Comparison of ENCODE assay signal across 23 cellular contexts in genomic region chr14:61747342-61747741, GRCh38. TPM values are rescaled to one million over a fixed set of nuclear protein-coding genes. Genes with fewer than 3 reads are reported as not detected.
DNase-seq lines count a peak whose midpoint lies in the region; ATAC-seq, FAIRE-seq and TF ChIP-seq lines count a peak whose summit lies in the region.
"Had no signal": no experiment of that assay in that cellular context is flagged by ENCODE, and none has a peak within 500 bp of the region (broad histone marks: within the 10 kb centered on the region; RNA-seq: fewer than 3 reads in every experiment).

No MANE protein-coding gene starts in this region.

- H3K36me3 Mint-ChIP-seq in T-helper 1 cell treated with Interleukin-12 subunit alpha and Interleukin-12 subunit beta and Interleukin-4 antibody, amounts not matched to agents 30 μg/mL and 1 μg/mL, for 36 hours (ENCODE audit: low read depth), result peaks cover 53% of the 10 kb centered on the region
- H3K36me3 Mint-ChIP-seq in Calu3 (ENCODE audit: insufficient read depth, unreplicated experiment) (peaks cover 85% of the 10 kb centered on the region), WTC11 (peaks cover 44% of the 10 kb centered on the region)

- H3K27ac Mint-ChIP-seq in T-helper 1 cell treated with Interleukin-12 subunit alpha and Interleukin-12 subunit beta and Interleukin-4 antibody, amounts not matched to agents 30 μg/mL and 1 μg/mL, for 36 hours, result peak overlapping the region; percentile 72
- peak overlapping the region; percentile 61 for H3K27ac Mint-ChIP-seq in Calu3 (ENCODE audit: unreplicated experiment)
- H3K27ac Mint-ChIP-seq in WTC11, result peak overlapping the region; percentile 52; the same call in 1 of the 2 replicates
- H3K27ac Mint-ChIP-seq: stimulated activated naive B cell treated with anti-CD40 and anti-IgM and Interleukin-4, amounts not matched to agents 10 μg/mL and 1 μg/mL and 100 μg/mL, for 72 hours had no signal

- H3K4me3 ChIP-seq in endothelial cell of umbilical vein (replicated peaks in 1 of 3; ENCODE audit: insufficient read depth in 1 of 3, low read depth in 1 of 3, low read length in 3 of 3), result peak overlapping the region in 1 of 3 experiments; percentile 47
- H3K4me3 ChIP-seq in kidney (ENCODE audit: low read length in 2 of 2), result no peak overlapping the region
- H3K4me3 ChIP-seq: pancreas had no signal

- ATAC-seq in WTC11 (no peak), GM19452 (IDR thresholded peaks at IDR 0.05; ENCODE audit: unreplicated experiment) (no peak)
- ATAC-seq: foreskin keratinocyte; left ventricle myocardium superior; pancreas; stimulated activated naive B cell treated with anti-CD40 and anti-IgM and Interleukin-4, amounts not matched to agents 10 μg/mL and 1 μg/mL and 100 μg/mL, for 72 hours had no signal

- peaks cover 70% of the 10 kb centered on the region for H3K79me2 ChIP-seq in endothelial cell of umbilical vein (ENCODE audit: control insufficient read depth, insufficient read depth, low read length)

- H3K9ac ChIP-seq in endothelial cell of umbilical vein (replicated peaks; ENCODE audit: extremely low read depth, insufficient read depth, low read length) (no peak overlapping the region), kidney (ENCODE audit: low read length in 2 of 2) (no peak overlapping the region)

- peak overlapping the region; percentile 91 for H3K4me2 ChIP-seq in endothelial cell of umbilical vein (ENCODE audit: insufficient read depth, low read length)

- H3K4me1 Mint-ChIP-seq in T-helper 1 cell treated with Interleukin-12 subunit alpha and Interleukin-12 subunit beta and Interleukin-4 antibody, amounts not matched to agents 30 μg/mL and 1 μg/mL, for 36 hours (ENCODE audit: low read depth), result peaks cover 54% of the 10 kb centered on the region
- peaks cover 12% of the 10 kb centered on the region for H3K4me1 Mint-ChIP-seq in Calu3 (ENCODE audit: low read depth, unreplicated experiment)
- peaks cover 40% of the 10 kb centered on the region for H3K4me1 Mint-ChIP-seq in WTC11

- DNase-seq in T-helper 1 cell, result no peak
- DNase-seq in Calu3, result no peak
- DNase-seq in WTC11 (ENCODE audit: low spot score), result no peak
- DNase-seq in endothelial cell of umbilical vein (ENCODE audit: low read depth, low spot score), result no peak
- DNase-seq in AML-193 (lab: John Stamatoyannopoulos, UW), result no peak
- DNase-seq in kidney, result no peak
- DNase-seq: 8988T; activated CD4-positive, CD25-positive, alpha-beta regulatory T cell; activated CD8-positive, alpha-beta memory T cell treated with anti-CD3 and anti-CD28 coated beads, Interleukin-2, amount 50 U/mL, for 48 hours; DMS79; foreskin keratinocyte; left ventricle myocardium superior; NCI-H1092 treated with DMSO at 0.1 percent for 48 hours; NCI-H2107; pancreas; stimulated activated naive B cell treated with anti-CD40 and anti-IgM and Interleukin-4, amounts not matched to agents 10 μg/mL and 1 μg/mL and 100 μg/mL, for 72 hours; SW 1271 had no signal

- H4K20me1 ChIP-seq in endothelial cell of umbilical vein (replicated peaks; ENCODE audit: control insufficient read depth, extremely low read depth, insufficient read depth, low read length), result peaks cover 2% of the 10 kb centered on the region

- peaks cover 7 to 28% of the 10 kb centered on the region in 2 experiments for H3K36me3 ChIP-seq in endothelial cell of umbilical vein (ENCODE audit: control insufficient read depth in 2 of 2, extremely low read depth in 1 of 2, insufficient read depth in 2 of 2, low read length in 2 of 2)
- H3K36me3 ChIP-seq in kidney (ENCODE audit: control insufficient read depth in 1 of 2, insufficient read depth in 2 of 2, low read length in 2 of 2), result peaks cover 13 to 28% of the 10 kb centered on the region in 2 donors

- intact Hi-C loops in Calu3 (cut with micrococcal nuclease; ENCODE audit: unreplicated experiment) (no loop called here), endothelial cell of umbilical vein (cut with micrococcal nuclease) (no loop called here), kidney (cut with DNase I) (no loop called here)

- H3K9me3 Mint-ChIP-seq in T-helper 1 cell treated with Interleukin-12 subunit alpha and Interleukin-12 subunit beta and Interleukin-4 antibody, amounts not matched to agents 30 μg/mL and 1 μg/mL, for 36 hours, result no peaks in the 10 kb centered on the region
- H3K9me3 Mint-ChIP-seq in Calu3 (ENCODE audit: low read depth, unreplicated experiment) (no peaks in the 10 kb centered on the region), WTC11 (no peaks in the 10 kb centered on the region)
- H3K9me3 Mint-ChIP-seq: central memory CD8-positive, alpha-beta T cell; stimulated activated naive B cell treated with anti-CD40 and anti-IgM and Interleukin-4, amounts not matched to agents 10 μg/mL and 1 μg/mL and 100 μg/mL, for 72 hours; type B pancreatic cell had no signal

- H3K4me3 Mint-ChIP-seq in T-helper 1 cell treated with Interleukin-12 subunit alpha and Interleukin-12 subunit beta and Interleukin-4 antibody, amounts not matched to agents 30 μg/mL and 1 μg/mL, for 36 hours, result no peak overlapping the region
- H3K4me3 Mint-ChIP-seq in Calu3 (ENCODE audit: low read depth, unreplicated experiment) (no peak overlapping the region), WTC11 (peak overlapping the region; percentile 6)
- H3K4me3 Mint-ChIP-seq: activated naive CD8-positive, alpha-beta T cell; central memory CD8-positive, alpha-beta T cell; stimulated activated naive B cell treated with anti-CD40 and anti-IgM and Interleukin-4, amounts not matched to agents 10 μg/mL and 1 μg/mL and 100 μg/mL, for 72 hours; type B pancreatic cell had no signal

- no peaks in the 10 kb centered on the region for H3K27me3 Mint-ChIP-seq in T-helper 1 cell treated with Interleukin-12 subunit alpha and Interleukin-12 subunit beta and Interleukin-4 antibody, amounts not matched to agents 30 μg/mL and 1 μg/mL, for 36 hours (ENCODE audit: low read depth)
- H3K27me3 Mint-ChIP-seq in Calu3 (ENCODE audit: unreplicated experiment) (no peaks in the 10 kb centered on the region), WTC11 (ENCODE audit: low read depth) (no peaks in the 10 kb centered on the region)
- H3K27me3 Mint-ChIP-seq: activated naive CD8-positive, alpha-beta T cell; central memory CD8-positive, alpha-beta T cell; stimulated activated naive B cell treated with anti-CD40 and anti-IgM and Interleukin-4, amounts not matched to agents 10 μg/mL and 1 μg/mL and 100 μg/mL, for 72 hours; type B pancreatic cell had no signal

- FAIRE-seq in endothelial cell of umbilical vein (lab: Jason Lieb, UNC), result no peak
- no peak for FAIRE-seq in kidney (lab: Jason Lieb, UNC)
- FAIRE-seq: RCC 7860 had no signal

- POLR2A ChIA-PET in WTC11 (lab: Charles Lee), result no interaction called here
- POLR2A ChIA-PET in endothelial cell of umbilical vein (lab: Charles Lee), result no interaction called here

- dilution Hi-C loops in endothelial cell of umbilical vein (cut with MboI; ENCODE audit: extremely low pct_ligation_motif_present, low sequenced_read_pairs), result loop anchor here (25.0 kb wide), 1 partner anchor 285 kb away; no protein-coding TSS in a partner anchor

- H3K9me1 ChIP-seq in endothelial cell of umbilical vein (replicated peaks; ENCODE audit: control insufficient read depth, extremely low read depth, insufficient read depth, low read length), result no peaks in the 10 kb centered on the region

- CTCF ChIA-PET in Calu3 (lab: Charles Lee) (interaction anchor here (1.0 kb wide), 1 partner anchor 15 kb away, joined by 3 read pairs; the partner anchor contains the start of gene SNAPC1), WTC11 (lab: Charles Lee) (no interaction called here), endothelial cell of umbilical vein (lab: Charles Lee) (interaction anchor here (1.3 to 2.3 kb wide), 2 partner anchors 15 to 18 kb away, joined by 7 to 13 read pairs; partner anchors contain the start of gene SNAPC1)

- TF ChIP-seq CTCF in Calu3 (IDR thresholded peaks at IDR 0.05; ENCODE audit: unreplicated experiment), result no peak
- no peak for TF ChIP-seq CTCF in WTC11 (IDR thresholded peaks at IDR 0.05)
- no peak for TF ChIP-seq CTCF in endothelial cell of umbilical vein (IDR thresholded peaks at IDR 0.05; ENCODE audit: extremely low read depth in 1 of 2, insufficient read depth in 1 of 2, low read depth in 1 of 2, low read length in 2 of 2)
- TF ChIP-seq CTCF in kidney (IDR thresholded peaks at IDR 0.05; ENCODE audit: borderline replicate concordance, extremely low read depth, insufficient read depth), result no peak

- no peak overlapping the region for H2AFZ ChIP-seq in endothelial cell of umbilical vein (ENCODE audit: low read depth, low read length)

- no peak for TF ChIP-seq POLR2A in endothelial cell of umbilical vein (IDR thresholded peaks at IDR 0.05; ENCODE audit: low read depth, low read length)

- no TSS peak for BruUV-seq in Calu3 (replicated peaks; lab: Mats Ljungman, UMichigan)
- BruUV-seq in endothelial cell of umbilical vein (replicated peaks; lab: Mats Ljungman, UMichigan), result TSS peak; percentile 11

- peaks cover 23% of the 10 kb centered on the region for H3K4me1 ChIP-seq in endothelial cell of umbilical vein (ENCODE audit: control insufficient read depth, extremely low read depth, insufficient read depth, low read length)
- no peaks in the 10 kb centered on the region for H3K4me1 ChIP-seq in kidney (ENCODE audit: control insufficient read depth in 1 of 2, insufficient read depth in 1 of 2, low read depth in 1 of 2, low read length in 2 of 2)

- H3K27ac ChIP-seq in endothelial cell of umbilical vein (ENCODE audit: insufficient read depth, low read depth, low read length), result no peak overlapping the region
- H3K27ac ChIP-seq in kidney (ENCODE audit: low read depth in 2 of 2, low read length in 2 of 2), result no peak overlapping the region
- H3K27ac ChIP-seq: foreskin keratinocyte, pancreas had no signal

- H3K9me3 ChIP-seq in endothelial cell of umbilical vein (replicated peaks; ENCODE audit: control insufficient read depth, insufficient read depth, low read length) (no peaks in the 10 kb centered on the region), kidney (ENCODE audit: control insufficient read depth in 1 of 2, low read length in 2 of 2) (no peaks in the 10 kb centered on the region)
- H3K9me3 ChIP-seq: pancreas had no signal

- H3K27me3 ChIP-seq in endothelial cell of umbilical vein (ENCODE audit: control insufficient read depth in 2 of 2, insufficient read depth in 2 of 2, low read length in 2 of 2), result no peaks in the 10 kb centered on the region
- H3K27me3 ChIP-seq: foreskin keratinocyte, pancreas had no signal

RNA-seq across cellular contexts. Expression of gene SNAPC1, which starts 14.9 kb away (rescaled TPM):
- total RNA-seq in Calu3 (2022) (10.0 and 11.7 TPM in 2 replicates), WTC11 (2021) (9.5 to 10.2 TPM (median 10.1 TPM) in 3 replicates), endothelial cell of umbilical vein (12.7 and 21.8 TPM in 2 replicates), kidney (7.2 TPM)
- polyA plus RNA-seq in endothelial cell of umbilical vein (7.7 and 14.3 TPM in 2 replicates), kidney (ENCODE audit: insufficient read depth, low read depth, low replicate concordance) (4.4 TPM)
- polyA plus RNA-seq in endothelial cell of umbilical vein (2011; cell fraction: cytosol; rRNA removed), result 13.7 and 15.0 TPM in 2 replicates
- polyA plus RNA-seq in endothelial cell of umbilical vein (2011; cell fraction: nucleus; rRNA removed), result 8.4 and 13.5 TPM in 2 replicates
- polyA plus RNA-seq in endothelial cell of umbilical vein (2012), result 34.1 and 59.0 TPM in 2 replicates
- polyA minus RNA-seq in endothelial cell of umbilical vein, result 3.6 TPM in 2 replicates
- 2.4 TPM for polyA minus RNA-seq in endothelial cell of umbilical vein (2011; cell fraction: cytosol; rRNA and poly(A)+ RNA removed)
- polyA minus RNA-seq in endothelial cell of umbilical vein (2011; cell fraction: nucleus; rRNA and poly(A)+ RNA removed), result 4.7 and 5.5 TPM in 2 replicates

RNA-seq across cellular contexts. Expression of gene HIF1A, which starts 52.0 kb away (rescaled TPM):
- 213 and 229 TPM in 2 replicates for total RNA-seq in Calu3 (2022)
- total RNA-seq in WTC11 (2021), result 146 to 165 TPM (median 153 TPM) in 3 replicates
- 179 and 180 TPM in 2 replicates for total RNA-seq in endothelial cell of umbilical vein
- polyA plus RNA-seq in endothelial cell of umbilical vein, result 47.5 and 58.3 TPM in 2 replicates
- 54.8 and 55.8 TPM in 2 replicates for polyA plus RNA-seq in endothelial cell of umbilical vein (2011; cell fraction: cytosol; rRNA removed)
- polyA plus RNA-seq in endothelial cell of umbilical vein (2011; cell fraction: nucleus; rRNA removed), result 85.6 and 122 TPM in 2 replicates
- 80.0 and 108 TPM in 2 replicates for polyA plus RNA-seq in endothelial cell of umbilical vein (2012)
- polyA minus RNA-seq in endothelial cell of umbilical vein, result 163 and 192 TPM in 2 replicates
- 137 TPM for polyA minus RNA-seq in endothelial cell of umbilical vein (2011; cell fraction: cytosol; rRNA and poly(A)+ RNA removed)
- 189 and 207 TPM in 2 replicates for polyA minus RNA-seq in endothelial cell of umbilical vein (2011; cell fraction: nucleus; rRNA and poly(A)+ RNA removed)
- 358 TPM for total RNA-seq in kidney
- 57.8 TPM for polyA plus RNA-seq in kidney (ENCODE audit: insufficient read depth, low read depth, low replicate concordance)
